1 cellular context compared by ENCODE assay signal in genomic region chr12:29717540-29718100, GRCh38.
TF ChIP-seq lines count a peak whose summit lies in the region.

No MANE protein-coding gene starts in this region.

TF ChIP-seq in HEK293, 187 proteins besides CTCF, POLR2A, EP300 and RAD21 (continued from another document):
- TF ChIP-seq SALL2 (tag by site-specific recombination; IDR thresholded peaks at IDR 0.05; ENCODE audit: borderline replicate concordance) (no peak), ZNF366 (tag by site-specific recombination; conservative IDR thresholded peaks at IDR 0.05) (peak; percentile 39; the same call in 1 of the 2 replicates), PRDM4 (tag by site-specific recombination; IDR thresholded peaks at IDR 0.05) (no peak), ATF2 (tag by site-specific recombination; IDR thresholded peaks at IDR 0.05; ENCODE audit: low read depth) (peak; percentile 56), OSR2 (tag by site-specific recombination; IDR thresholded peaks at IDR 0.05) (no peak), ZNF560 (tag by site-specific recombination; IDR thresholded peaks at IDR 0.05; ENCODE audit: borderline replicate concordance) (no peak), ZNF112 (tag by site-specific recombination; IDR thresholded peaks at IDR 0.05) (no peak), SP7 (tag by site-specific recombination; IDR thresholded peaks at IDR 0.05) (peak; percentile 63)
